Comparison of ENCODE assay signal across 15 cellular contexts in the genomic region with DNA sequence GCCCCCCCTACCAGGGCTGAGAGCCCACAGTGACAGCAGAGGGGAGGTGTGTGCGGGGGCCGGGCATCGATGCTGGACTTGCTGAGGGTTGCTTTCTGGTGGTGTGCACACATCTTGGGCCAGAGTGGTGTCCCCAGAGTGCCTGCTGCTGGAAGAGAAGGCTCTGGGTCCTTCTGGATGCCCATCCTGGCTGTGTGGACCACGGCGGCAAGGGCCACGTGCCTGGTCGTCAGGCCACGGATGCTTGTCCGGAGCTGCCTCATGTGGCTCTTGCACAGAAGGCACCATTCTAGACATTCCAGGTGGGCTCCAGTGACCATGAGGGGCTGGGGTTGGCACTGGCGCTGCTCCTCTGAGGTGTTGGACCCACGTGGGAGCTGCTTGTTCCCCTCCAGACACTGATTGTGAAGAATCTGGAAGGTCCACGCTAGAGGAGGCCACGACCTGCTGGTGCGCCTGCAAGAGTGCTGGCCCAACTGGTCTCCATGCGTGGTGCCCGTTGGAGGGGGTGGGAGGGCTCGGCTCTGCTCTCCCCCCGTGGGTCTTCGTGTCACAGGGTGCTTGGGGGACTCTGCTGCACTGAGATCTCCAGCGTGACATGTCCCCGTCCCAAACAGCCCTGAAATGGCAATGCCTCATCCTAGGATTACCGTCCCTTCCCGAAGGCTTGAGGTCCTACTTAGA. TPM values are rescaled to one million over a fixed set of nuclear protein-coding genes. Genes with fewer than 3 reads are reported as not detected.
A peak's percentile ranks its signal among the peaks of the same experiment; 100 is the strongest.
DNase-seq lines count a peak whose midpoint lies in the region; ATAC-seq and TF ChIP-seq lines count a peak whose summit lies in the region.
"Had no signal": no experiment of that assay in that cellular context is flagged by ENCODE, and none has a peak within 500 bp of the region (broad histone marks: within the 10 kb centered on the region; RNA-seq: fewer than 3 reads in every experiment).

No MANE protein-coding gene starts in this region.

- H3K27ac ChIP-seq in right atrium auricular region (peak overlapping the region in 1 of 2 donors; percentile 76), Peyer's patch (peak overlapping the region in 3 of 4 donors; percentile 69 to 74 (median 74)), subcutaneous abdominal adipose tissue (ENCODE audit: low read depth, low read length) (peak overlapping the region; percentile 90)
- peak overlapping the region; percentile 98 for H3K27ac ChIP-seq in effector memory CD4-positive, alpha-beta T cell (ENCODE audit: insufficient read depth, low read length, poor library complexity, severe bottlenecking)

- TF ChIP-seq CTCF in right atrium auricular region (IDR thresholded peaks at IDR 0.05): no peak
- no peak for TF ChIP-seq CTCF in Peyer's patch (IDR thresholded peaks at IDR 0.05)

- H3K9me3 ChIP-seq in right atrium auricular region (peaks cover 0 to 7% of the 10 kb centered on the region in 2 donors), Peyer's patch (peaks cover 0 to 18% (median 6%) of the 10 kb centered on the region in 4 donors), subcutaneous abdominal adipose tissue (ENCODE audit: control insufficient read depth in 5 of 5, low read length in 5 of 5) (peaks cover 0 to 19% (median 0%) of the 10 kb centered on the region in 5 donors)
- H3K9me3 ChIP-seq in effector memory CD4-positive, alpha-beta T cell (ENCODE audit: control insufficient read depth, low read length): peaks cover 30% of the 10 kb centered on the region
- H3K9me3 ChIP-seq: adrenal gland had no signal

- no peaks in the 10 kb centered on the region for H3K36me3 ChIP-seq in right atrium auricular region
- H3K36me3 ChIP-seq in Peyer's patch: no peaks in the 10 kb centered on the region
- peaks cover 24% of the 10 kb centered on the region for H3K36me3 ChIP-seq in effector memory CD4-positive, alpha-beta T cell (ENCODE audit: control insufficient read depth, insufficient read depth, low read length)
- peaks cover 0 to 19% (median 7%) of the 10 kb centered on the region in 5 donors for H3K36me3 ChIP-seq in subcutaneous abdominal adipose tissue (ENCODE audit: control insufficient read depth in 5 of 5, insufficient read depth in 5 of 5, low read length in 5 of 5)
- H3K36me3 ChIP-seq: adrenal gland had no signal

- ATAC-seq in left ventricle myocardium superior (no peak), GM19455 (IDR thresholded peaks at IDR 0.05; ENCODE audit: unreplicated experiment) (no peak), HG02642 (IDR thresholded peaks at IDR 0.05; ENCODE audit: poor library complexity, unreplicated experiment) (no peak)

- DNase-seq in left ventricle myocardium superior (peak; percentile 30), right atrium auricular region (ENCODE audit: low spot score) (no peak), Peyer's patch (no peak), H4 (ENCODE audit: low spot score) (no peak)
- DNase-seq in effector memory CD4-positive, alpha-beta T cell: no peak
- DNase-seq: adrenal gland; hippocampal formation; KG1; midbrain; NCI-H1048; NCI-H2029 treated with DMSO at 0.1 percent for 48 hours; stimulated activated CD4-positive, alpha-beta T cell treated with anti-CD3 and anti-CD28 coated beads, Interleukin-1b, Interleukin-23, amount 100 ng/mL, for 48 hours had no signal

- H3K9ac ChIP-seq in subcutaneous abdominal adipose tissue (ENCODE audit: low read length in 5 of 5): no peak overlapping the region

- H3K4me3 ChIP-seq in right atrium auricular region (no peak overlapping the region), Peyer's patch (no peak overlapping the region), subcutaneous abdominal adipose tissue (ENCODE audit: low read depth in 1 of 5, low read length in 5 of 5) (no peak overlapping the region)
- H3K4me3 ChIP-seq in effector memory CD4-positive, alpha-beta T cell (ENCODE audit: insufficient read depth, low read depth, low read length, poor library complexity, severe bottlenecking): no peak overlapping the region
- H3K4me3 ChIP-seq: adrenal gland had no signal

- H3K4me1 ChIP-seq in right atrium auricular region: peaks cover 0 to 95% of the 10 kb centered on the region in 2 donors
- peaks cover 4 to 70% (median 29%) of the 10 kb centered on the region in 4 donors for H3K4me1 ChIP-seq in Peyer's patch
- H3K4me1 ChIP-seq in effector memory CD4-positive, alpha-beta T cell (ENCODE audit: control insufficient read depth, insufficient read depth, low read length, poor library complexity, severe bottlenecking): peaks cover 64% of the 10 kb centered on the region
- peaks cover 9 to 93% (median 76%) of the 10 kb centered on the region in 5 donors for H3K4me1 ChIP-seq in subcutaneous abdominal adipose tissue (ENCODE audit: control insufficient read depth in 5 of 5, insufficient read depth in 5 of 5, low read length in 5 of 5)

- H3K27me3 ChIP-seq in right atrium auricular region: no peaks in the 10 kb centered on the region
- H3K27me3 ChIP-seq in Peyer's patch: no peaks in the 10 kb centered on the region
- H3K27me3 ChIP-seq in effector memory CD4-positive, alpha-beta T cell (replicated peaks; ENCODE audit: control insufficient read depth, insufficient read depth, low read length, poor library complexity, severe bottlenecking): no peaks in the 10 kb centered on the region
- H3K27me3 ChIP-seq in subcutaneous abdominal adipose tissue (ENCODE audit: control insufficient read depth in 5 of 5, insufficient read depth in 4 of 5, low read length in 5 of 5): no peaks in the 10 kb centered on the region
- H3K27me3 ChIP-seq: adrenal gland had no signal

- no peak for TF ChIP-seq POLR2A in Peyer's patch (IDR thresholded peaks at IDR 0.05)

- intact Hi-C loops in left ventricle myocardium superior (cut with micrococcal nuclease): no loop called here

RNA-seq across cellular contexts. Expression of a gene that starts 25.8 kb away (rescaled TPM):
- 35.3 TPM for total RNA-seq in left ventricle myocardium superior
- total RNA-seq in right atrium auricular region: 10 to 100 TPM; 36.7 to 57.2 TPM
- total RNA-seq in Peyer's patch: 10 to 100 TPM; 20.1 to 41.5 (median 37.1) TPM
- 3.3 and 172 TPM in 2 replicates for total RNA-seq in H4 (2014; rRNA removed; shearing (Covaris generic))

RNA-seq across cellular contexts. Expression of a gene that starts 59.4 kb away (rescaled TPM):
- total RNA-seq in left ventricle myocardium superior: 38.4 TPM
- 10 to 100 TPM; 18.5 to 24.3 TPM for total RNA-seq in right atrium auricular region
- total RNA-seq in Peyer's patch: 10 to 100 TPM; 16.5 to 31.2 (median 25.4) TPM
- total RNA-seq in H4 (2014; rRNA removed; shearing (Covaris generic)): 24.5 and 28.5 TPM in 2 replicates
